Comparison of ENCODE assay signal across 8 cellular contexts in the genomic region with DNA sequence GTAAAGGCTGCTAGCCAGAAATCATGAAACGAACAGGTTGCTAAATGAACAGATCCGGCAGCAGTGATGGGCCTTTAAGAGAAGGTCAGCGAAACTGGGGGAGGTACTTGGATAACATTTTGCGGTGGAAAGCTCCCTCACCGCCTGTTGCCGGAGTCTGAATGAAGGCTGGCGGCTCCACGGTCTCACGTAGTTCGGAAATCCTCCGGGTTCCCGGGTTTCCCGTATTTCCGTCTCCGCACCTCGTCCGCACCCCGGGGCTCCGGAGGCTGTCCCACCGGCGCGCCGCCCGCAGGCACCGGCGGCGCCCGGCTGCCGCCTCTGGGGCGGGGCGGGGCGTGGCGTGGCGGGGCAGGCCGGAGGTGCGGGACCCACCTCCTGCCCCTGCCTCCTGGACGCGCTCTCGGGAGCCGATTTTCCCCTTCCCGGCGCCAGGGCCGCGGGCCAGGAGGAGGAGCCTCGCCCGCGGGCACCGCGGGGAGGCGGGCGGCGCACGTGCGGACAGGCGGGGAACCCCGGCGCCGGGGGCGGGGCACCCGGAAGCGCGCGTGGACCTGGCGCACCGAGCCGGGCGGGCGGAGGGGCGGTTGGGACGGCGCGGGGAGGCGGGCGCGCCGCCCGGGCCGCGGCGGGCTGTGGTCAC. TPM values are rescaled to one million over a fixed set of nuclear protein-coding genes. Genes with fewer than 3 reads are reported as not detected.
DNase-seq lines count a peak whose midpoint lies in the region; ATAC-seq, FAIRE-seq and TF ChIP-seq lines count a peak whose summit lies in the region.

A gene with protein sequence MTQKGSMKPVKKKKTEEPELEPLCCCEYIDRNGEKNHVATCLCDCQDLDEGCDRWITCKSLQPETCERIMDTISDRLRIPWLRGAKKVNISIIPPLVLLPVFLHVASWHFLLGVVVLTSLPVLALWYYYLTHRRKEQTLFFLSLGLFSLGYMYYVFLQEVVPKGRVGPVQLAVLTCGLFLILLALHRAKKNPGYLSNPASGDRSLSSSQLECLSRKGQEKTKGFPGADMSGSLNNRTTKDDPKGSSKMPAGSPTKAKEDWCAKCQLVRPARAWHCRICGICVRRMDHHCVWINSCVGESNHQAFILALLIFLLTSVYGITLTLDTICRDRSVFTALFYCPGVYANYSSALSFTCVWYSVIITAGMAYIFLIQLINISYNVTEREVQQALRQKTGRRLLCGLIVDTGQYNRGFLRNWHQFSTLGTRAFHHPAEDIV (plus strand): TSS at position 642 of the 643 bp plus-strand sequence. CDS start 790 bp downstream, outside the sequence.

- H3K27ac Mint-ChIP-seq in T-helper 17 cell (peak within 1 kb of the TSS; percentile 77), astrocyte (ENCODE audit: unreplicated experiment) (no peak within 1 kb of the TSS)

- peak within 1 kb of the TSS; percentile 96 for H3K4me2 ChIP-seq in astrocyte (ENCODE audit: low read length)

- peaks cover 4% of the 10 kb centered on the region for H3K36me3 Mint-ChIP-seq in T-helper 17 cell (ENCODE audit: low read depth)
- H3K36me3 Mint-ChIP-seq in astrocyte (ENCODE audit: low read depth, unreplicated experiment), result peaks cover 2% of the 10 kb centered on the region

- no peaks in the 10 kb centered on the region for H4K20me1 ChIP-seq in astrocyte (ENCODE audit: insufficient read depth, low read length)

- FAIRE-seq in astrocyte (lab: Jason Lieb, UNC), result no peak

- H3K9ac ChIP-seq in astrocyte (ENCODE audit: low read length), result peak within 1 kb of the TSS; percentile 70

- TF ChIP-seq POLR2A in sigmoid colon (IDR thresholded peaks at IDR 0.05), result no peak

- no peak for TF ChIP-seq EP300 in sigmoid colon (IDR thresholded peaks at IDR 0.05)

- peak; percentile 85 for ATAC-seq in HG02798 (IDR thresholded peaks at IDR 0.05; ENCODE audit: poor library complexity, unreplicated experiment)
- ATAC-seq in T-helper 17 cell, result peak; percentile 93

- 1% methylated on average over 80 of the region's 80 CpGs for WGBS in sigmoid colon, 2 donors

- intact Hi-C loops in sigmoid colon (cut with DNase I), result loop anchor here (5.0 to 10.0 kb wide), 2 partner anchors 110 to 193 kb away; a partner anchor contains a TSS

- H3K4me1 ChIP-seq in astrocyte (ENCODE audit: insufficient read depth, low read length), result peaks cover 8% of the 10 kb centered on the region
- H3K4me1 ChIP-seq in sigmoid colon, result peaks cover 0 to 11% (median 9%) of the 10 kb centered on the region in 4 donors

- H3K79me2 ChIP-seq in astrocyte (ENCODE audit: insufficient read depth, low read length), result no peaks in the 10 kb centered on the region

- peaks cover 23% of the 10 kb centered on the region for H3K27me3 Mint-ChIP-seq in T-helper 17 cell
- peaks cover 38% of the 10 kb centered on the region for H3K27me3 Mint-ChIP-seq in astrocyte (ENCODE audit: low read depth, unreplicated experiment)

- H3K4me3 ChIP-seq in astrocyte (ENCODE audit: insufficient read depth, low read depth, low read length) (peak within 1 kb of the TSS; percentile 89), sigmoid colon (peak within 1 kb of the TSS; percentile 58 to 82 (median 68))

- H3K9me3 ChIP-seq in T-helper 17 cell (ENCODE audit: control insufficient read depth, low read length, poor library complexity, severe bottlenecking) (no peaks in the 10 kb centered on the region), astrocyte (ENCODE audit: insufficient read depth, low read depth, low read length) (no peaks in the 10 kb centered on the region), sigmoid colon (no peaks in the 10 kb centered on the region)

- H3K4me3 Mint-ChIP-seq in T-helper 17 cell (peak within 1 kb of the TSS; percentile 87), astrocyte (ENCODE audit: unreplicated experiment) (peak within 1 kb of the TSS; percentile 84)

- peaks cover 4% of the 10 kb centered on the region for H3K9me3 Mint-ChIP-seq in astrocyte (ENCODE audit: unreplicated experiment)

- H3K36me3 ChIP-seq in astrocyte (ENCODE audit: insufficient read depth, low read length), result no peaks in the 10 kb centered on the region
- no peaks in the 10 kb centered on the region for H3K36me3 ChIP-seq in sigmoid colon

- in situ Hi-C loops in GM13977 (cut with MboI; ENCODE audit: low pct_unique_long_range_greater_than_20kb, low sequenced_read_pairs, unreplicated experiment), result no loop called here

- no peak within 1 kb of the TSS for H3K27ac ChIP-seq in astrocyte (ENCODE audit: low read depth, low read length)
- peak within 1 kb of the TSS; percentile 40 to 63 (median 61) for H3K27ac ChIP-seq in sigmoid colon

- TF ChIP-seq CTCF in GM13977 (IDR thresholded peaks at IDR 0.05; ENCODE audit: extremely low read depth, insufficient read depth, missing control alignments), result no peak
- TF ChIP-seq CTCF in astrocyte (IDR thresholded peaks at IDR 0.05; ENCODE audit: insufficient read depth, low read depth, low read length), result no peak
- no peak for TF ChIP-seq CTCF in sigmoid colon (IDR thresholded peaks at IDR 0.05)

- H3K4me1 Mint-ChIP-seq in T-helper 17 cell, result peaks cover 11% of the 10 kb centered on the region
- peaks cover 5% of the 10 kb centered on the region for H3K4me1 Mint-ChIP-seq in astrocyte (ENCODE audit: low read depth, unreplicated experiment)

- H3K27me3 ChIP-seq in astrocyte (ENCODE audit: insufficient read depth, low read length) (peaks cover 28% of the 10 kb centered on the region), sigmoid colon (no peaks in the 10 kb centered on the region)

- H2AFZ ChIP-seq in astrocyte (ENCODE audit: low read depth, low read length), result peak within 1 kb of the TSS; percentile 89

- peak; percentile 85 for DNase-seq in GM13977 (ENCODE audit: low spot score)
- peak; percentile 72 for DNase-seq in NCI-H1436 (lab: John Stamatoyannopoulos, UW)
- DNase-seq in T-helper 17 cell, result peak; percentile 70 to 82 (median 77)
- peak; percentile 38 for DNase-seq in astrocyte (ENCODE audit: low read depth)
- DNase-seq in hypothalamus (lab: John Stamatoyannopoulos, UW), result peak in 26 of 51 donors; percentile 13 to 71 (median 37)
- peak; percentile 84 for DNase-seq in sigmoid colon
- no peak for DNase-seq in GF-D8 (lab: John Stamatoyannopoulos, UW)

RNA-seq across cellular contexts. Expression of the gene that starts here (rescaled TPM):
- 1 to 10 TPM; 6.4 to 8.3 TPM for total RNA-seq in T-helper 17 cell
- 0.67 and 0.68 TPM in 2 replicates for total RNA-seq in astrocyte
- total RNA-seq in sigmoid colon, result 1 to 10 TPM; 1.1 to 1.4 (median 1.3) TPM
- polyA plus RNA-seq in sigmoid colon, result 1 to 10 TPM; 3.9 to 8.0 (median 4.2) TPM

Comparison
In these comparisons a context has a peak if more than half of its experiments do, and no peak if none do; other contexts are left out.
1. Peak in DNase-seq, H3K4me3 ChIP-seq, H3K9ac ChIP-seq and H3K4me2 ChIP-seq in astrocyte; RNA of the gene not detected or under 1 TPM.